18 cellular contexts compared by ENCODE assay signal in genomic region chr2:107634172-107634571, GRCh38.
"Had no signal": no experiment of that assay in that cellular context is flagged by ENCODE, and none has a peak within 500 bp of the region (broad histone marks: within the 10 kb centered on the region; RNA-seq: fewer than 3 reads in every experiment).

No MANE protein-coding gene starts in this region.

- DNase-seq: activated CD4-positive, alpha-beta T cell treated with anti-CD3 and anti-CD28 coated beads, Interleukin-2, amount 10 ng/mL, durations not matched to agents 24 days and 14 days; activated CD8-positive, alpha-beta T cell treated with anti-CD3 and anti-CD28 coated beads for 36 hours; activated naive CD4-positive, alpha-beta T cell; activated naive CD8-positive, alpha-beta T cell treated with anti-CD3 and anti-CD28 coated beads for 36 hours; activated T-cell treated with anti-CD3 and anti-CD28 coated beads, Interleukin-2, amount 50 U/mL, for 1 hour; colonic mucosa; heart left ventricle; natural killer cell; stimulated activated CD4-positive, alpha-beta T cell treated with anti-CD3 and anti-CD28 coated beads, Interleukin-12 subunit alpha, Interleukin-12 subunit beta, amount 100 ng/mL, for 4 hours; stimulated activated CD4-positive, alpha-beta T cell treated with anti-CD3 and anti-CD28 coated beads, Interleukin-1b, Interleukin-23, amount 100 ng/mL, for 48 hours; stimulated activated naive CD4-positive, alpha-beta T cell treated with Interleukin-2 at 50 U/mL for 16 hours; substantia nigra; uterus had no signal

- H3K4me3 ChIP-seq: colonic mucosa, gastroesophageal sphincter, heart left ventricle, tibial nerve, uterus had no signal

- H3K9me3 ChIP-seq: colonic mucosa, uterus had no signal

- H3K27me3 ChIP-seq: colonic mucosa, gastroesophageal sphincter, heart left ventricle, tibial nerve, uterus had no signal

- H3K27ac ChIP-seq: colonic mucosa, gastroesophageal sphincter, heart left ventricle, parathyroid adenoma, tibial nerve, uterus had no signal

- H3K36me3 ChIP-seq: colonic mucosa, gastroesophageal sphincter, heart left ventricle, tibial nerve, uterus had no signal

- ATAC-seq: activated CD8-positive, alpha-beta T cell treated with anti-CD3 and anti-CD28 coated beads for 36 hours; activated T-helper 17 cell treated with anti-CD3 and anti-CD28 coated beads, Interleukin-2, amount 50 U/mL, for 72 hours; gastroesophageal sphincter; heart left ventricle; natural killer cell; sciatic nerve had no signal

- H3K4me1 ChIP-seq: colonic mucosa, gastroesophageal sphincter, heart left ventricle, parathyroid adenoma, tibial nerve, uterus had no signal

- H3K79me2 ChIP-seq: parathyroid adenoma had no signal

- H3K9ac ChIP-seq: parathyroid adenoma had no signal

- H2AFZ ChIP-seq: parathyroid adenoma had no signal
